ENCODE assay signal across 9 cellular contexts in the genomic region with DNA sequence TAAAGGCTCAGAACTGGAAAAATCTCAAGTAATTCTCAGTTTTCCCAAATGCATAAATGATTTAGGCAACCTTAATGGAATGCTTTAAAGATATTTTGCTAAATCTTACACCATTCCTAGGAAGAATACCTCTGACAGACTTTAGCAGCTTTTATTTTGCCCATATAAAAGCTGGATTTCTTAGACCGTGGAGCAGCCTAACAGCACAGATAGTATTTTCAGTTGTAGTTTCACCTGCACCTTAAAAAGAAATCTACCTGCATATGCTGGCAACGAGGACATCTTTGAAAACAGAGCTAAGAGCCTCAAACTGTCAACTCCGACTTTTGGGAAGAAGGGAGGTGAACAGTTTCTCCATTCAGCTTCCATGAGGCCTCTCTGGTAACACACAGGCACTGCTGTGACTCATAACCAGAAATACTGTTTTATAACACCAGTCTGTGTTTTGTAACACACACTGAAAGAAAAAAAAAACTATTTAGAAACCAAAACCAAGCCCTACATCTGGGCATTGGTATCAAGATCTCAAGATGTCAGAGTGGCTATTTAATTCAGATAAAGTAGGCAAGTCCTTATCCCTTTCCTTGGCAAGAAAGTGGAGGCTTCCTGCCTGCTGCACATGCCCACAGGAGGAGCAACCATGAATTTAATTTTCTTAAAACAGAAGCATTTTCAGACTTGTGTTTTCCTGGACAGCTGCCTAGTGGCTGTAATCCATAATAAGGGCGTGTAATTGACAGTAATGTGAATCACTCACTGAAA.
A peak's percentile ranks its signal among the peaks of the same experiment; 100 is the strongest.
DNase-seq lines count a peak whose midpoint lies in the region; ATAC-seq lines count a peak whose summit lies in the region.
"Had no signal": no experiment of that assay in that cellular context is flagged by ENCODE, and none has a peak within 500 bp of the region (broad histone marks: within the 10 kb centered on the region; RNA-seq: fewer than 3 reads in every experiment).

No MANE protein-coding gene starts in this region.

- DNase-seq in EL (peak; percentile 17), NCI-H128 (lab: John Stamatoyannopoulos, UW; ENCODE audit: unreplicated experiment) (no peak), DMS153 treated with DMSO at 0.1 percent for 48 hours (lab: John Stamatoyannopoulos, UW; ENCODE audit: unreplicated experiment) (no peak), SIG-M5 treated with dmso at 0.1 percent for 504 hours (lab: John Stamatoyannopoulos, UW; ENCODE audit: unreplicated experiment) (no peak)

- H3K27me3 ChIP-seq in esophagus (ENCODE audit: control insufficient read depth in 1 of 2, insufficient read depth in 2 of 2, low read length in 2 of 2) = no peaks in the 10 kb centered on the region

- H3K27ac ChIP-seq in esophagus (ENCODE audit: low read depth in 2 of 2, low read length in 1 of 2) = peak overlapping the region; percentile 86 to 88
- peak overlapping the region in 19 of 21 experiments; percentile 2 to 86 (median 66) for H3K27ac ChIP-seq in skin epidermis

- no peaks in the 10 kb centered on the region for H3K4me1 ChIP-seq in esophagus (ENCODE audit: control insufficient read depth in 2 of 2, insufficient read depth in 2 of 2, low read length in 1 of 2)

- ATAC-seq in GM21360 (IDR thresholded peaks at IDR 0.05; ENCODE audit: unreplicated experiment) = peak; percentile 75
- ATAC-seq in HG03558 (IDR thresholded peaks at IDR 0.05; ENCODE audit: extremely low read depth, unreplicated experiment) = peak; percentile 89
- ATAC-seq: K562 had no signal

- H3K9me3 ChIP-seq in esophagus (ENCODE audit: control insufficient read depth in 2 of 2, insufficient read depth in 1 of 2, low read depth in 1 of 2, low read length in 1 of 2) = no peaks in the 10 kb centered on the region

- no peak overlapping the region for H3K4me3 ChIP-seq in esophagus (ENCODE audit: low read depth in 1 of 2, low read length in 2 of 2)
- no peak overlapping the region for H3K4me3 ChIP-seq in skin epidermis
- H3K4me3 ChIP-seq: K562 had no signal

- 37 to 44% methylated on average over 4 of the region's 4 CpGs for WGBS in esophagus, 2 donors

- no peaks in the 10 kb centered on the region for H3K36me3 ChIP-seq in esophagus (ENCODE audit: control insufficient read depth in 2 of 2, insufficient read depth in 2 of 2, low read length in 1 of 2)
